Comparison of ENCODE assay signal across 14 cellular contexts in the genomic region with DNA sequence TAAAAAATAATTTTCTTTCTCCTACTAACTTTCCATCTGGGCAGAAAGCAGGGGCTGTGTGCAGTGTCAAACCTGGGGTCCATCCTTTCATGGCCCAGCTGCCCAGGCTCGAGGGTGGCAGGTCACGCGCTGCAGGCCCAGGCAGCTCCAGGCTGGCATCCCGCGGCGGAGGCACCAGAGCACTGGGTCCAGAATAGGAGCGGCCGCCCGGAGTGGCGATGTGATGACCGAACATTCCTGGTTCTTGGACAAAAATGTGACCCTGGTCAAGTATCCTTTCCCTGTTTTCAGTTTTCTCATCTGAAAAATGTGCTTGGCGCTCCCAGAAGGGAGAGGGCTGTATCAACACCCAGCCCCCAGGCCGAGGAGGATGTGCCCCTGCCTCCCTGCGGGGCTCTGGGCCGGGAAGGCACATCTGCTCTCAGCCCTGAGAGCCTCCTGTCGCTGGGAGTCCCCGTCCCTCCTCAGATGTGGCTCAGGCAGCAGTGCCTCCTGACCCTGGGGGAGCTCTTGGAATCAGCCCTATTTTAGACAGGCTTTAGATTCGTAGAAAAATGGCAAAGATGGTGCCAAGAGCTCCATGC. TPM values are rescaled to one million over a fixed set of nuclear protein-coding genes. Genes with fewer than 3 reads are reported as not detected.
DNase-seq lines count a peak whose midpoint lies in the region; ATAC-seq, FAIRE-seq and TF ChIP-seq lines count a peak whose summit lies in the region.
"Had no signal": no experiment of that assay in that cellular context is flagged by ENCODE, and none has a peak within 500 bp of the region (broad histone marks: within the 10 kb centered on the region; RNA-seq: fewer than 3 reads in every experiment).

No MANE protein-coding gene starts in this region.

- in situ Hi-C loops in brain microvascular endothelial cell (cut with HindIII; ENCODE audit: low pct_ligation_motif_present, low sequenced_read_pairs): no loop called here

- H3K4me3 ChIP-seq in brain microvascular endothelial cell (ENCODE audit: low read depth, low read length): no peak overlapping the region
- H3K4me3 ChIP-seq in small intestine (ENCODE audit: low read depth in 1 of 2, low read length in 2 of 2): no peak overlapping the region
- H3K4me3 ChIP-seq: MG63 had no signal

- 82 to 90% (median 86%) methylated on average over 18 of the region's 18 CpGs for WGBS in small intestine, 3 donors

- TF ChIP-seq CTCF in brain microvascular endothelial cell (IDR thresholded peaks at IDR 0.05; ENCODE audit: low read depth, low read length, missing control alignments) (no peak), natural killer cell (IDR thresholded peaks at IDR 0.05) (no peak)

- FAIRE-seq in small intestine (lab: Jason Lieb, UNC): no peak
- FAIRE-seq: TTC549 had no signal

- H3K27me3 Mint-ChIP-seq in stimulated activated naive CD8-positive, alpha-beta T cell treated with anti-CD3 and anti-CD28 coated beads, Interleukin-15, amount 100 ng/mL, for 72 hours: no peaks in the 10 kb centered on the region
- H3K27me3 Mint-ChIP-seq in natural killer cell (ENCODE audit: low read depth in 2 of 2) (no peaks in the 10 kb centered on the region), T-helper 17 cell (no peaks in the 10 kb centered on the region)
- H3K27me3 Mint-ChIP-seq: central memory CD8-positive, alpha-beta T cell had no signal

- H3K4me1 Mint-ChIP-seq in stimulated activated naive CD8-positive, alpha-beta T cell treated with anti-CD3 and anti-CD28 coated beads, Interleukin-15, amount 100 ng/mL, for 72 hours: peaks cover 58% of the 10 kb centered on the region
- H3K4me1 Mint-ChIP-seq in natural killer cell (peaks cover 48 to 64% of the 10 kb centered on the region in 2 donors), T-helper 17 cell (peaks cover 22% of the 10 kb centered on the region)

- H3K9me3 ChIP-seq in small intestine (ENCODE audit: control insufficient read depth, low read depth) (no peaks in the 10 kb centered on the region), T-helper 17 cell (ENCODE audit: control insufficient read depth, low read length, poor library complexity, severe bottlenecking) (no peaks in the 10 kb centered on the region)
- H3K9me3 ChIP-seq: MG63 had no signal

- intact Hi-C loops in natural killer cell (cut with micrococcal nuclease): no loop called here

- no peaks in the 10 kb centered on the region for H3K27me3 ChIP-seq in brain microvascular endothelial cell (replicated peaks)
- no peaks in the 10 kb centered on the region for H3K27me3 ChIP-seq in small intestine (ENCODE audit: control insufficient read depth in 2 of 2, insufficient read depth in 2 of 2, low read length in 2 of 2)
- H3K27me3 ChIP-seq: MG63 had no signal

- H3K9me3 Mint-ChIP-seq in stimulated activated naive CD8-positive, alpha-beta T cell treated with anti-CD3 and anti-CD28 coated beads, Interleukin-15, amount 100 ng/mL, for 72 hours: no peaks in the 10 kb centered on the region
- no peaks in the 10 kb centered on the region for H3K9me3 Mint-ChIP-seq in natural killer cell
- H3K9me3 Mint-ChIP-seq: activated naive CD4-positive, alpha-beta T cell treated with anti-CD3 and anti-CD28 coated beads for 36 hours; central memory CD8-positive, alpha-beta T cell; naive B cell; stimulated activated effector memory CD8-positive, alpha-beta T cell treated with anti-CD3 and anti-CD28 coated beads, Interleukin-12 subunit alpha, Interleukin-12 subunit beta, amount 100 ng/mL, for 72 hours had no signal

- H3K4me1 ChIP-seq in small intestine (ENCODE audit: control insufficient read depth in 2 of 2, insufficient read depth in 1 of 2, low read depth in 1 of 2, low read length in 1 of 2): peaks cover 0 to 6% of the 10 kb centered on the region in 2 donors

- no peak for ATAC-seq in stimulated activated naive CD8-positive, alpha-beta T cell treated with anti-CD3 and anti-CD28 coated beads, Interleukin-15, amount 100 ng/mL, for 72 hours
- ATAC-seq in stimulated activated naive CD8-positive, alpha-beta T cell treated with anti-CD3 and anti-CD28 coated beads, Interleukin-15, Interleukin-2, amounts not matched to agents 100 U/mL and 50 U/mL, for 24 hours: no peak
- ATAC-seq in natural killer cell (no peak), T-helper 17 cell (no peak)
- ATAC-seq: stimulated activated effector memory CD8-positive, alpha-beta T cell treated with anti-CD3 and anti-CD28 coated beads, Interleukin-12 subunit alpha, Interleukin-12 subunit beta, amount 100 ng/mL, for 72 hours had no signal

- no peak for DNase-seq in stimulated activated naive CD8-positive, alpha-beta T cell treated with anti-CD3 and anti-CD28 coated beads, Interleukin-15, amount 100 ng/mL, for 72 hours
- no peak for DNase-seq in stimulated activated naive CD8-positive, alpha-beta T cell treated with anti-CD3 and anti-CD28 coated beads, Interleukin-15, Interleukin-2, amounts not matched to agents 100 U/mL and 50 U/mL, for 24 hours
- DNase-seq in brain microvascular endothelial cell: no peak
- DNase-seq in natural killer cell: no peak
- no peak for DNase-seq in small intestine
- no peak for DNase-seq in activated CD4-positive, alpha-beta T cell treated with anti-CD3 and anti-CD28 coated beads for 4 hours
- DNase-seq in NCI-H1092 treated with DMSO at 0.1 percent for 48 hours (lab: John Stamatoyannopoulos, UW): no peak
- no peak for DNase-seq in T-helper 17 cell
- DNase-seq: activated naive CD4-positive, alpha-beta T cell treated with anti-CD3 and anti-CD28 coated beads for 36 hours; MG63; naive B cell had no signal

- H3K36me3 Mint-ChIP-seq in natural killer cell: no peaks in the 10 kb centered on the region
- H3K36me3 Mint-ChIP-seq in T-helper 17 cell (ENCODE audit: low read depth): no peaks in the 10 kb centered on the region

- no peaks in the 10 kb centered on the region for H3K36me3 ChIP-seq in brain microvascular endothelial cell (replicated peaks)
- H3K36me3 ChIP-seq in small intestine (ENCODE audit: control insufficient read depth in 2 of 2, insufficient read depth in 2 of 2, low read length in 2 of 2): peaks cover 0 to 7% of the 10 kb centered on the region in 2 donors

- H3K4me3 Mint-ChIP-seq in stimulated activated naive CD8-positive, alpha-beta T cell treated with anti-CD3 and anti-CD28 coated beads, Interleukin-15, amount 100 ng/mL, for 72 hours: no peak overlapping the region
- H3K4me3 Mint-ChIP-seq in natural killer cell: peak overlapping the region; percentile 87
- H3K4me3 Mint-ChIP-seq in T-helper 17 cell: no peak overlapping the region
- H3K4me3 Mint-ChIP-seq: activated naive CD4-positive, alpha-beta T cell treated with anti-CD3 and anti-CD28 coated beads for 36 hours; central memory CD8-positive, alpha-beta T cell; stimulated activated effector memory CD8-positive, alpha-beta T cell treated with anti-CD3 and anti-CD28 coated beads, Interleukin-12 subunit alpha, Interleukin-12 subunit beta, amount 100 ng/mL, for 72 hours had no signal

- H3K27ac ChIP-seq in brain microvascular endothelial cell: peak overlapping the region; percentile 46
- no peak overlapping the region for H3K27ac ChIP-seq in small intestine (ENCODE audit: low read depth in 1 of 2, low read length in 1 of 2)

- H3K27ac Mint-ChIP-seq in stimulated activated naive CD8-positive, alpha-beta T cell treated with anti-CD3 and anti-CD28 coated beads, Interleukin-15, amount 100 ng/mL, for 72 hours: peak overlapping the region; percentile 61 to 67
- H3K27ac Mint-ChIP-seq in natural killer cell (peak overlapping the region; percentile 87), T-helper 17 cell (no peak overlapping the region)
- H3K27ac Mint-ChIP-seq: stimulated activated effector memory CD8-positive, alpha-beta T cell treated with anti-CD3 and anti-CD28 coated beads, Interleukin-12 subunit alpha, Interleukin-12 subunit beta, amount 100 ng/mL, for 72 hours had no signal

RNA-seq across cellular contexts. Expression of gene SLX9, which starts 29.3 kb away (rescaled TPM):
- 10 to 100 TPM; 12.8 to 22.9 (median 20.0) TPM for total RNA-seq in natural killer cell
- polyA plus RNA-seq in small intestine: 10 to 100 TPM; 10.7 to 31.5 (median 30.0) TPM
- total RNA-seq in T-helper 17 cell: 10 to 100 TPM; 14.0 to 15.4 TPM

RNA-seq across cellular contexts. Expression of gene ITGB2, which starts 48.5 kb away (rescaled TPM):
- total RNA-seq in natural killer cell (1,000 to 10,000 TPM; 1,223 to 1,393 (median 1,250) TPM), T-helper 17 cell (100 to 1,000 TPM; 248 to 359 TPM)
- polyA plus RNA-seq in small intestine: 10 to 100 TPM in 2 of 3 donors, 1 to 10 TPM in 1; 4.5 to 16.4 (median 15.4) TPM
